In genomic region chr17:41723801-41724475, GRCh38 we compare ENCODE assay signal across 22 cellular contexts. TPM values are rescaled to one million over a fixed set of nuclear protein-coding genes. Genes with fewer than 3 reads are reported as not detected.
"Had no signal": no experiment of that assay in that cellular context is flagged by ENCODE, and none has a peak within 500 bp of the region (broad histone marks: within the 10 kb centered on the region; RNA-seq: fewer than 3 reads in every experiment).

No MANE protein-coding gene starts in this region.

- H3K27ac ChIP-seq: Peyer's patch, SJSA1, SK-N-MC had no signal

- ATAC-seq: PC-3, Right ventricle myocardium inferior had no signal

- H3K27ac Mint-ChIP-seq: IgD-negative memory B cell had no signal

- H3K36me3 Mint-ChIP-seq: IgD-negative memory B cell had no signal

- H3K9me3 ChIP-seq: Peyer's patch, SJSA1 had no signal

- H3K4me1 ChIP-seq: Peyer's patch, SJSA1 had no signal

- H3K4me3 ChIP-seq: Peyer's patch, SJSA1, SK-N-MC had no signal

- H3K9me3 Mint-ChIP-seq: IgD-negative memory B cell had no signal

- H3K4me3 Mint-ChIP-seq: IgD-negative memory B cell had no signal

- H3K36me3 ChIP-seq: Peyer's patch, SJSA1 had no signal

- DNase-seq: KBM-7; MV-4-11; NCI-H1105; NCI-H1436 treated with DMSO at 0.1 percent for 48 hours; NCI-H1694; NCI-H187 treated with DMSO at 0.1 percent for 48 hours; NCI-H2171 treated with DMSO at 0.1 percent for 48 hours; NCI-H446 treated with DMSO at 0.1 percent for 48 hours; NCI-H82; NK-92 treated with Interleukin-12 subunit alpha and Interleukin-12 subunit beta, amount 100 ng/mL, for 24 hours; PC-3; Peyer's patch; SIG-M5 had no signal

- H3K27me3 ChIP-seq: Peyer's patch, SJSA1 had no signal

RNA-seq across cellular contexts. Expression of gene HAP1, which starts 10.5 kb away (rescaled TPM):
- total RNA-seq: HT-29, LHCN-M2, RPMI7951, SJSA1 had no signal
- polyA plus RNA-seq: IgD-negative memory B cell had no signal

RNA-seq across cellular contexts. Expression of gene GAST, which starts 11.8 kb away (rescaled TPM):
- total RNA-seq: HT-29, LHCN-M2, MCF 10A, OCI-LY7, PC-3, Peyer's patch, Right ventricle myocardium inferior, RPMI7951, SJSA1 had no signal
- polyA plus RNA-seq: IgD-negative memory B cell had no signal
